In genomic region chr19:39349326-39349725, GRCh38 we compare ENCODE assay signal across 15 cellular contexts. TPM values are rescaled to one million over a fixed set of nuclear protein-coding genes. Genes with fewer than 3 reads are reported as not detected.
"Had no signal": no experiment of that assay in that cellular context is flagged by ENCODE, and none has a peak within 500 bp of the region (broad histone marks: within the 10 kb centered on the region; RNA-seq: fewer than 3 reads in every experiment).

No MANE protein-coding gene starts in this region.

- ATAC-seq: left cardiac atrium; stimulated activated naive CD8-positive, alpha-beta T cell treated with anti-CD3 and anti-CD28 coated beads, Interleukin-15, Interleukin-2, amounts not matched to agents 100 U/mL and 50 U/mL, for 24 hours had no signal

- H3K9me3 Mint-ChIP-seq: activated naive CD4-positive, alpha-beta T cell treated with anti-CD3 and anti-CD28 coated beads, Interleukin-2, amount 10 ng/mL, durations not matched to agents 7 days and 5 days; endodermal cell; immature natural killer cell; nephron progenitor cell; T-helper 1 cell treated with Interleukin-12 subunit alpha and Interleukin-12 subunit beta and Interleukin-4 antibody, amounts not matched to agents 30 μg/mL and 1 μg/mL, for 36 hours had no signal

- H3K4me3 Mint-ChIP-seq: activated naive CD4-positive, alpha-beta T cell treated with anti-CD3 and anti-CD28 coated beads, Interleukin-2, amount 10 ng/mL, durations not matched to agents 7 days and 5 days; endodermal cell; immature natural killer cell; nephron progenitor cell; T-helper 1 cell treated with Interleukin-12 subunit alpha and Interleukin-12 subunit beta and Interleukin-4 antibody, amounts not matched to agents 30 μg/mL and 1 μg/mL, for 36 hours had no signal

- H3K27me3 Mint-ChIP-seq: activated naive CD4-positive, alpha-beta T cell treated with anti-CD3 and anti-CD28 coated beads, Interleukin-2, amount 10 ng/mL, durations not matched to agents 7 days and 5 days had no signal

- H3K27me3 ChIP-seq: adrenal gland, thyroid gland, vagina had no signal

- DNase-seq: activated CD4-positive, alpha-beta T cell treated with anti-CD3 and anti-CD28 coated beads, Interleukin-2, amount 50 U/mL, for 4 hours; activated naive CD4-positive, alpha-beta T cell treated with anti-CD3 and anti-CD28 coated beads, Interleukin-2, amount 10 ng/mL, durations not matched to agents 7 days and 5 days; adrenal gland; central memory CD4-positive, alpha-beta T cell; cortex of kidney; endodermal cell; immature natural killer cell; left cardiac atrium; nephron progenitor cell; stimulated activated CD4-positive, alpha-beta T cell treated with anti-CD3 and anti-CD28 coated beads, Interleukin-12 subunit alpha, Interleukin-12 subunit beta, amount 100 ng/mL, for 4 hours; stimulated activated naive CD8-positive, alpha-beta T cell treated with anti-CD3 and anti-CD28 coated beads, Interleukin-15, Interleukin-2, amounts not matched to agents 100 U/mL and 50 U/mL, for 24 hours; thyroid gland had no signal

- H3K27ac ChIP-seq: thyroid gland had no signal

- H3K27ac Mint-ChIP-seq: endodermal cell; T-helper 1 cell treated with Interleukin-12 subunit alpha and Interleukin-12 subunit beta and Interleukin-4 antibody, amounts not matched to agents 30 μg/mL and 1 μg/mL, for 36 hours had no signal

- H3K9me3 ChIP-seq: adrenal gland, thyroid gland, vagina had no signal

- H3K4me3 ChIP-seq: adrenal gland, lung, thyroid gland, vagina had no signal

RNA-seq across cellular contexts. Expression of gene GMFG, which starts 13.5 kb away (rescaled TPM):
- total RNA-seq: endodermal cell had no signal
